Comparison of ENCODE assay signal across 21 cellular contexts in the genomic region with DNA sequence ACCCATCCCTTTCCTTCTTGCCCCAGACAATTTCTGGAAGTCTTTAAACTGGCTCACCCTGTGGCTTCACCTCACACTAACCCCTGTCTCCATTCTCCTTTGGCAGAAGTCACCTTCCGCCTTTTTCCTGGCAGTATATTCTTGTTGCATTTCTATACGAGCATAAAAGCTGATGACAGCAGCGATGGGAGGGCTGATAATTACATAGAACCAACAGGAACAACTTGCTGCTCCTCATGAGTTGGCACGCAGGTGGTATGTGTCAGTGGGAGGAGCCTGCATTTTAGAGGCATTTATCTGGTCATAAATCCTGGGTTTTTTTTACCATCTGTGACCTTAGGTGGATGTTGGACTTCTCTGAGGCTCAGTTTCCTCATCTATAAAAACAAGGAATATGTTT.
A peak's percentile ranks its signal among the peaks of the same experiment; 100 is the strongest.
DNase-seq lines count a peak whose midpoint lies in the region; TF ChIP-seq lines count a peak whose summit lies in the region.
"Had no signal": no experiment of that assay in that cellular context is flagged by ENCODE, and none has a peak within 500 bp of the region (broad histone marks: within the 10 kb centered on the region; RNA-seq: fewer than 3 reads in every experiment).

No MANE protein-coding gene starts in this region.

- H3K36me3 ChIP-seq in colonic mucosa (no peaks in the 10 kb centered on the region), transverse colon (no peaks in the 10 kb centered on the region)
- H3K36me3 ChIP-seq: vagina had no signal

- no peak for TF ChIP-seq CTCF in colonic mucosa (IDR thresholded peaks at IDR 0.05)
- no peak for TF ChIP-seq CTCF in transverse colon (IDR thresholded peaks at IDR 0.05)

- TF ChIP-seq POLR2A in transverse colon (IDR thresholded peaks at IDR 0.05) = no peak

- H3K4me3 ChIP-seq in colonic mucosa = no peak overlapping the region
- no peak overlapping the region for H3K4me3 ChIP-seq in transverse colon
- H3K4me3 ChIP-seq: vagina had no signal

- H3K4me1 ChIP-seq in colonic mucosa (no peaks in the 10 kb centered on the region), transverse colon (peaks cover 0 to 4% (median 2%) of the 10 kb centered on the region in 4 donors)
- H3K4me1 ChIP-seq: vagina had no signal

- 49 to 87% methylated on average over 3 to 4 of the region's 4 CpGs for WGBS in transverse colon (ENCODE audit: low coverage in 1 of 2), 2 donors

- no peaks in the 10 kb centered on the region for H3K9me3 ChIP-seq in colonic mucosa
- no peaks in the 10 kb centered on the region for H3K9me3 ChIP-seq in transverse colon
- H3K9me3 ChIP-seq: vagina had no signal

- TF ChIP-seq EP300 in transverse colon (IDR thresholded peaks at IDR 0.05; ENCODE audit: low read depth) = no peak

- DNase-seq in SIG-M5 treated with dmso at 0.1 percent for 504 hours (lab: John Stamatoyannopoulos, UW; ENCODE audit: unreplicated experiment) = peak; percentile 26
- DNase-seq in SIG-M5 (lab: John Stamatoyannopoulos, UW) = no peak
- DNase-seq in NCI-H146 treated with DMSO at 0.1 percent for 48 hours (lab: John Stamatoyannopoulos, UW; ENCODE audit: unreplicated experiment) = peak; percentile 39
- DNase-seq in colonic mucosa = peak; percentile 48
- peak; percentile 13 for DNase-seq in transverse colon
- no peak for DNase-seq in EL
- DNase-seq in GM19238 (ENCODE audit: insufficient read length, low spot score) = no peak
- DNase-seq in D341Med (ENCODE audit: low spot score) = no peak
- DNase-seq: ACHN; activated CD4-positive, alpha-beta T cell treated with anti-CD3 and anti-CD28 coated beads for 48 hours; activated effector memory CD4-positive, alpha-beta T cell treated with Interleukin-2 at 50 U/mL for 16 hours; C1 segment of cervical spinal cord; hypothalamus; islet precursor cell; naive B cell; NCI-H1694; NCI-H446 treated with DMSO at 0.1 percent for 48 hours; occipital lobe; stimulated activated CD4-positive, alpha-beta T cell treated with anti-CD3 and anti-CD28 coated beads, Interleukin-12 subunit alpha, Interleukin-12 subunit beta, amount 100 ng/mL, for 4 hours; T-helper 1 cell had no signal

- intact Hi-C loops in colonic mucosa (cut with DNase I) (no loop called here), transverse colon (cut with DNase I; ENCODE audit: low total_unique reads) (loop anchor here (10.0 kb wide), 1 partner anchor 1747 kb away; no protein-coding TSS in a partner anchor)

- H3K27ac ChIP-seq in colonic mucosa (no peak overlapping the region), transverse colon (no peak overlapping the region)
- H3K27ac ChIP-seq: vagina had no signal

- in situ Hi-C loops in transverse colon (cut with MboI; ENCODE audit: low pct_ligation_motif_present in 1 of 4, low pct_unique_long_range_greater_than_20kb in 1 of 4, low sequenced_read_pairs in 3 of 4) = no loop called here

- H3K27me3 ChIP-seq in colonic mucosa (no peaks in the 10 kb centered on the region), transverse colon (no peaks in the 10 kb centered on the region)
- H3K27me3 ChIP-seq: vagina had no signal

- H3K9ac ChIP-seq in colonic mucosa (ENCODE audit: low read depth in 2 of 2, low read length in 2 of 2) = no peak overlapping the region

Comparison
In these comparisons a context has a peak if more than half of its experiments do, and no peak if none do; other contexts are left out.
1. DNase-seq: peak in SIG-M5 treated with dmso at 0.1 percent for 504 hours (single experiment), NCI-H146 treated with DMSO at 0.1 percent for 48 hours (single experiment), colonic mucosa (single experiment) and transverse colon (single experiment); none in SIG-M5 (single experiment), EL (single experiment), GM19238 (single experiment) and D341Med (single experiment).